ENCODE assay signal across 8 cellular contexts in genomic region chr5:56269216-56269927, GRCh38. TPM values are rescaled to one million over a fixed set of nuclear protein-coding genes. Genes with fewer than 3 reads are reported as not detected.
DNase-seq lines count a peak whose midpoint lies in the region; ATAC-seq and TF ChIP-seq lines count a peak whose summit lies in the region.

No MANE protein-coding gene starts in this region.

- H3K4me1 Mint-ChIP-seq in CD4-positive, alpha-beta memory T cell = peaks cover 11 to 21% (median 14%) of the 10 kb centered on the region in 4 donors

- no peaks in the 10 kb centered on the region for H3K36me3 Mint-ChIP-seq in CD4-positive, alpha-beta memory T cell

- peaks cover 13% of the 10 kb centered on the region for H3K4me1 ChIP-seq in CD4-positive, alpha-beta memory T cell (ENCODE audit: insufficient read depth, low read length)
- no peaks in the 10 kb centered on the region for H3K4me1 ChIP-seq in aorta (ENCODE audit: control insufficient read depth in 1 of 2, insufficient read depth in 2 of 2, low read length in 2 of 2)

- no peak overlapping the region for H3K27ac ChIP-seq in CD4-positive, alpha-beta memory T cell (ENCODE audit: low read depth, low read length)
- no peak overlapping the region for H3K27ac ChIP-seq in aorta (ENCODE audit: low read depth in 1 of 2, low read length in 2 of 2)

- no peaks in the 10 kb centered on the region for H3K36me3 ChIP-seq in CD4-positive, alpha-beta memory T cell (ENCODE audit: insufficient read depth, low read length)
- H3K36me3 ChIP-seq in aorta (ENCODE audit: control insufficient read depth in 1 of 2, insufficient read depth in 2 of 2, low read length in 1 of 2) = no peaks in the 10 kb centered on the region

- H3K4me3 ChIP-seq in CD4-positive, alpha-beta memory T cell (ENCODE audit: low read length in 2 of 2) = no peak overlapping the region
- no peak overlapping the region for H3K4me3 ChIP-seq in NB4 (ENCODE audit: low read depth, low read length)
- no peak overlapping the region for H3K4me3 ChIP-seq in aorta (ENCODE audit: low read length in 2 of 2)

- H3K9me3 ChIP-seq in CD4-positive, alpha-beta memory T cell (ENCODE audit: control insufficient read depth in 1 of 2, low read length in 2 of 2) = no peaks in the 10 kb centered on the region
- no peaks in the 10 kb centered on the region for H3K9me3 ChIP-seq in aorta (ENCODE audit: control insufficient read depth, low read length)

- TF ChIP-seq CTCF in GM20000 (IDR thresholded peaks at IDR 0.05; ENCODE audit: extremely low read depth, missing control alignments) (peak; percentile 10), NB4 (IDR thresholded peaks at IDR 0.05; ENCODE audit: low read depth, low read length) (peak; percentile 63)

- CTCF ChIA-PET in CD4-positive, alpha-beta memory T cell (lab: Charles Lee; ENCODE audit: partially characterized antibody) = interaction anchor here (0.6 to 7.4 kb wide), 20 partner anchors 130 to 951 kb away, joined by 3 to 190 read pairs (median 8); no protein-coding TSS in a partner anchor

- no peaks in the 10 kb centered on the region for H3K27me3 Mint-ChIP-seq in CD4-positive, alpha-beta memory T cell

- intact Hi-C loops in CD4-positive, alpha-beta memory T cell (cut with micrococcal nuclease) = loop anchor here (1.0 kb wide), 2 partner anchors 286 to 291 kb away; no protein-coding TSS in a partner anchor
- intact Hi-C loops in aorta (cut with DNase I) = no loop called here

- POLR2A ChIA-PET in CD4-positive, alpha-beta memory T cell (lab: Charles Lee; ENCODE audit: partially characterized antibody) = interaction anchor here (0.6 kb wide), 1 partner anchor 571 kb away, joined by 3 read pairs; no protein-coding TSS in a partner anchor

- DNase-seq in CD4-positive, alpha-beta memory T cell = peak; percentile 17 to 47 (median 39)
- DNase-seq in GM20000 (ENCODE audit: low spot score) = peak; percentile 67
- peak; percentile 76 for DNase-seq in NB4 (ENCODE audit: low read depth)
- peak; percentile 78 for DNase-seq in amniotic epithelial cell (ENCODE audit: low read depth)
- DNase-seq in islet precursor cell = peak; percentile 63
- DNase-seq in aorta = no peak
- DNase-seq in NCI-H526 treated with DMSO at 0.1 percent for 48 hours (lab: John Stamatoyannopoulos, UW) = no peak

- ATAC-seq in aorta (ENCODE audit: low FRiP score) = peak; percentile 66
- no peak for ATAC-seq in GM19035 (IDR thresholded peaks at IDR 0.05; ENCODE audit: unreplicated experiment)

- peaks cover 0 to 1% (median 0%) of the 10 kb centered on the region in 8 donors for H3K9me3 Mint-ChIP-seq in CD4-positive, alpha-beta memory T cell

- WGBS in aorta, 2 donors = 6% methylated on average over 6 of the region's 6 CpGs

- TF ChIP-seq POLR2A in NB4 (IDR thresholded peaks at IDR 0.05; ENCODE audit: extremely low read depth, insufficient read length) = no peak

- H3K4me3 Mint-ChIP-seq in CD4-positive, alpha-beta memory T cell = no peak overlapping the region

- H3K27me3 ChIP-seq in CD4-positive, alpha-beta memory T cell (ENCODE audit: insufficient read depth, low read length) = no peaks in the 10 kb centered on the region
- H3K27me3 ChIP-seq in aorta (ENCODE audit: control insufficient read depth in 1 of 2, insufficient read depth in 2 of 2, low read length in 1 of 2) = no peaks in the 10 kb centered on the region

- H3K27ac Mint-ChIP-seq in CD4-positive, alpha-beta memory T cell = peak overlapping the region in 2 of 7 donors; percentile 34 to 55

RNA-seq across cellular contexts. Expression of gene ANKRD55, which starts 36.2 kb away (rescaled TPM):
- total RNA-seq in CD4-positive, alpha-beta memory T cell = 10 to 100 TPM; 12.3 TPM
- polyA plus RNA-seq in CD4-positive, alpha-beta memory T cell = 10 to 100 TPM in 1 of 2 donors, 1 to 10 TPM in 1; 8.3 to 17.8 TPM
- under 1 TPM; 0.32 to 0.48 TPM for total RNA-seq in aorta
- polyA plus RNA-seq in aorta = not detected

Comparison
In these comparisons a context has a peak if more than half of its experiments do, and no peak if none do; other contexts are left out.
1. DNase-seq: peak in CD4-positive, alpha-beta memory T cell (5 of 5), GM20000 (single experiment), NB4 (single experiment), amniotic epithelial cell (single experiment) and islet precursor cell (single experiment); none in aorta (0 of 2) and NCI-H526 treated with DMSO at 0.1 percent for 48 hours (single experiment).
2. RNA of gene ANKRD55, which starts 36.2 kb away (total RNA-seq): 12.3 TPM in CD4-positive, alpha-beta memory T cell; 0.32 to 0.48 TPM in aorta; every median in the first group is over 4 times any median in the second.